In genomic region chr5:167271061-167271460, GRCh38 we compare ENCODE assay signal across 17 cellular contexts.
DNase-seq lines count a peak whose midpoint lies in the region; ATAC-seq, FAIRE-seq and TF ChIP-seq lines count a peak whose summit lies in the region.
"Had no signal": no experiment of that assay in that cellular context is flagged by ENCODE, and none has a peak within 500 bp of the region (broad histone marks: within the 10 kb centered on the region; RNA-seq: fewer than 3 reads in every experiment).

No MANE protein-coding gene starts in this region.

- H3K18ac ChIP-seq in mesendoderm (ENCODE audit: low read length), result no peak overlapping the region

- H3K27me3 Mint-ChIP-seq in neural progenitor cell (ENCODE audit: insufficient read depth, low read depth), result no peaks in the 10 kb centered on the region
- H3K27me3 Mint-ChIP-seq: CD8-positive, alpha-beta memory T cell had no signal

- H3K27ac Mint-ChIP-seq in neural progenitor cell, result peak overlapping the region; percentile 32
- H3K27ac Mint-ChIP-seq: CD8-positive, alpha-beta memory T cell; HFFc6 had no signal

- H3K27me3 ChIP-seq in neural progenitor cell (no peaks in the 10 kb centered on the region), pancreas (no peaks in the 10 kb centered on the region), mesendoderm (ENCODE audit: insufficient read depth, low read length, poor library complexity) (no peaks in the 10 kb centered on the region)
- H3K27me3 ChIP-seq: BLaER1 had no signal

- H3K79me2 ChIP-seq in neural progenitor cell (ENCODE audit: low read depth) (no peaks in the 10 kb centered on the region), mesendoderm (ENCODE audit: control insufficient read depth, insufficient read depth, low read length) (no peaks in the 10 kb centered on the region)

- H4K20me1 ChIP-seq in neural progenitor cell (ENCODE audit: low read depth), result no peaks in the 10 kb centered on the region
- H4K20me1 ChIP-seq: BLaER1 had no signal

- intact Hi-C loops in pancreas (cut with DNase I), result no loop called here

- H3K56ac ChIP-seq in mesendoderm (ENCODE audit: low read length), result no peak overlapping the region

- no peaks in the 10 kb centered on the region for H3F3A ChIP-seq in neural progenitor cell (ENCODE audit: low read depth)

- ATAC-seq in pancreas, result no peak

- no peak overlapping the region for H4K5ac ChIP-seq in mesendoderm (ENCODE audit: low read length)

- no peak overlapping the region for H3K4ac ChIP-seq in mesendoderm (ENCODE audit: low read depth, low read length)

- peaks cover 9% of the 10 kb centered on the region for H3K4me1 ChIP-seq in neural progenitor cell
- H3K4me1 ChIP-seq in pancreas, result no peaks in the 10 kb centered on the region
- H3K4me1 ChIP-seq in mesendoderm (ENCODE audit: control insufficient read depth, low read depth, low read length), result no peaks in the 10 kb centered on the region
- H3K4me1 ChIP-seq: Caco-2 had no signal

- no peak overlapping the region for H3K27ac ChIP-seq in neural progenitor cell
- H3K27ac ChIP-seq in pancreas, result no peak overlapping the region
- no peak overlapping the region for H3K27ac ChIP-seq in mesendoderm (ENCODE audit: low read depth, low read length)
- H3K27ac ChIP-seq: 22Rv1, BLaER1, HL-60 had no signal

- H3K4me2 ChIP-seq in neural progenitor cell (no peak overlapping the region), mesendoderm (ENCODE audit: low read length) (no peak overlapping the region)
- H3K4me2 ChIP-seq: BLaER1 had no signal

- H3K4me1 Mint-ChIP-seq in neural progenitor cell, result peaks cover 14% of the 10 kb centered on the region
- H3K4me1 Mint-ChIP-seq: CD8-positive, alpha-beta memory T cell had no signal

- H3K9me3 ChIP-seq in neural progenitor cell (ENCODE audit: low read depth) (no peaks in the 10 kb centered on the region), pancreas (no peaks in the 10 kb centered on the region)
- H3K9me3 ChIP-seq: Caco-2 had no signal

- no peaks in the 10 kb centered on the region for H3K36me3 Mint-ChIP-seq in neural progenitor cell
- H3K36me3 Mint-ChIP-seq: CD8-positive, alpha-beta memory T cell had no signal

- TF ChIP-seq CTCF in neural progenitor cell (IDR thresholded peaks at IDR 0.05) (no peak), pancreas (IDR thresholded peaks at IDR 0.05) (no peak)

- no peak overlapping the region for H2BK15ac ChIP-seq in mesendoderm (replicated peaks; ENCODE audit: low read depth)

- H3K79me1 ChIP-seq in mesendoderm (ENCODE audit: low read length), result no peaks in the 10 kb centered on the region

- no peak for FAIRE-seq in pancreas (lab: Jason Lieb, UNC)
- FAIRE-seq: GM19239 had no signal

- H3K9me3 Mint-ChIP-seq in neural progenitor cell, result peaks cover 14% of the 10 kb centered on the region

- H2AFZ ChIP-seq in neural progenitor cell (replicated peaks), result no peak overlapping the region

- no peaks in the 10 kb centered on the region for H3K36me3 ChIP-seq in neural progenitor cell
- H3K36me3 ChIP-seq in pancreas, result no peaks in the 10 kb centered on the region
- H3K36me3 ChIP-seq in mesendoderm (ENCODE audit: control insufficient read depth, insufficient read depth, low read length), result no peaks in the 10 kb centered on the region
- H3K36me3 ChIP-seq: BLaER1 had no signal

- no peak overlapping the region for H3K4me3 Mint-ChIP-seq in neural progenitor cell
- H3K4me3 Mint-ChIP-seq: CD8-positive, alpha-beta memory T cell; HFFc6 had no signal

- H2AK5ac ChIP-seq in mesendoderm (ENCODE audit: low read length), result no peak overlapping the region

- H3K23ac ChIP-seq in mesendoderm (ENCODE audit: low read length), result no peak overlapping the region

- DNase-seq in NCI-H1694 (lab: John Stamatoyannopoulos, UW), result peak; percentile 2
- DNase-seq in NCI-H1694 treated with DMSO at 0.1 percent for 48 hours (lab: John Stamatoyannopoulos, UW), result no peak
- peak; percentile 92 for DNase-seq in cerebellar cortex (ENCODE audit: low spot score)
- no peak for DNase-seq in neural progenitor cell (ENCODE audit: low spot score)
- DNase-seq in pancreas, result no peak
- DNase-seq in mesendoderm, result no peak
- no peak for DNase-seq in NCI-H1105 treated with DMSO at 0.1 percent for 48 hours (lab: John Stamatoyannopoulos, UW)
- DNase-seq: Caco-2; CD8-positive, alpha-beta memory T cell; DND-41; GF-D8; HCEC 1CT; HFFc6 had no signal

- no peak overlapping the region for H2BK5ac ChIP-seq in mesendoderm (ENCODE audit: low read length)

- H3K4me3 ChIP-seq in neural progenitor cell (no peak overlapping the region), pancreas (no peak overlapping the region), mesendoderm (ENCODE audit: low read length) (no peak overlapping the region)
- H3K4me3 ChIP-seq: BLaER1 had no signal

- H4K8ac ChIP-seq in mesendoderm (ENCODE audit: low read depth, low read length), result no peak overlapping the region

- no peak overlapping the region for H2BK120ac ChIP-seq in mesendoderm (ENCODE audit: low read depth, low read length)

- H3K9ac ChIP-seq in neural progenitor cell (no peak overlapping the region), mesendoderm (ENCODE audit: low read length) (no peak overlapping the region)
- H3K9ac ChIP-seq: BLaER1 had no signal

- 75 to 86% methylated on average over 3 of the region's 3 CpGs for WGBS in pancreas, 2 donors
- no CpG with 5 or more reads among the region's 3 CpGs for whole genome bisulfite sequencing in mesendoderm (ENCODE audit: extremely low coverage, insufficient coverage, low lambda C conversion rate)

Comparison
In these comparisons a context has a peak if more than half of its experiments do, and no peak if none do; other contexts are left out.
1. DNase-seq: peak in NCI-H1694 (single experiment) and cerebellar cortex (single experiment); none in NCI-H1694 treated with DMSO at 0.1 percent for 48 hours (single experiment), neural progenitor cell (single experiment), pancreas (0 of 6), mesendoderm (single experiment) and NCI-H1105 treated with DMSO at 0.1 percent for 48 hours (single experiment).